In the genomic region with DNA sequence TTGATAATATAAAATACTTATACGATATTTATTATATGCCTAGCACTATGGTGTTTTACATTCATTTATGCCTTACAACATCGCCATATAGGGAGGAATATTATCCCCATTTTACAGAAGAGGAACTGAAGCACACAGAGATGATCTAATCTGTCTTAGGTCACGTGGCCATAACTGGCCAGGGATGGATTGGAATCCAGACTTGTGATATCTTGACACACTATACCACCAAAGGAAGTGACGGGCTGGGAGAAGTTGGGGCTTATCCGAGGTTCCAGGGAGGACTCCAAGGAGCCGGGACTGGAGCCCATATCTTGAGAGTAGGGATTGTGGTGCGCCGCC, we compare ENCODE assay signal across 17 cellular contexts.
A peak's percentile ranks its signal among the peaks of the same experiment; 100 is the strongest.
DNase-seq lines count a peak whose midpoint lies in the region; ATAC-seq and TF ChIP-seq lines count a peak whose summit lies in the region.
"Had no signal": no experiment of that assay in that cellular context is flagged by ENCODE, and none has a peak within 500 bp of the region (broad histone marks: within the 10 kb centered on the region; RNA-seq: fewer than 3 reads in every experiment).

No MANE protein-coding gene starts in this region.

- no peak for TF ChIP-seq EP300 in Ishikawa (IDR thresholded peaks at IDR 0.05; ENCODE audit: borderline replicate concordance)

- CTCF ChIA-PET in GM10248 (lab: Yijun Ruan, JAX), result interaction anchor here (1.5 kb wide), 1 partner anchor 88 kb away, joined by 3 read pairs; no protein-coding TSS in a partner anchor

- H3K9me3 Mint-ChIP-seq in T-helper 1 cell treated with Interleukin-12 subunit alpha and Interleukin-12 subunit beta and Interleukin-4 antibody, amounts not matched to agents 30 μg/mL and 1 μg/mL, for 36 hours, result peaks cover 9% of the 10 kb centered on the region
- H3K9me3 Mint-ChIP-seq in progenitor cell of endocrine pancreas (ENCODE audit: low read depth), result no peaks in the 10 kb centered on the region

- H3K4me3 ChIP-seq in hepatocyte, result no peak overlapping the region
- H3K4me3 ChIP-seq: SK-N-MC had no signal

- H3K4me1 Mint-ChIP-seq in T-helper 1 cell treated with Interleukin-12 subunit alpha and Interleukin-12 subunit beta and Interleukin-4 antibody, amounts not matched to agents 30 μg/mL and 1 μg/mL, for 36 hours (ENCODE audit: low read depth), result peaks cover 7% of the 10 kb centered on the region
- peaks cover 12% of the 10 kb centered on the region for H3K4me1 Mint-ChIP-seq in progenitor cell of endocrine pancreas (ENCODE audit: low read depth)

- H3K27me3 ChIP-seq in hepatocyte, result peaks cover 99% of the 10 kb centered on the region

- peak overlapping the region; percentile 74 for H3K4me2 ChIP-seq in hepatocyte

- DNase-seq in T-helper 1 cell (no peak), hepatocyte (ENCODE audit: low spot score) (no peak), progenitor cell of endocrine pancreas (ENCODE audit: low spot score, unreplicated experiment) (no peak), GM10248 (ENCODE audit: extremely low spot score) (no peak)
- no peak for DNase-seq in stimulated activated CD4-positive, alpha-beta T cell treated with anti-CD3 and anti-CD28 coated beads, Interleukin-2, amount 100 ng/mL, for 48 hours
- DNase-seq: activated naive CD4-positive, alpha-beta T cell; CD4-positive, CD25-positive, alpha-beta regulatory T cell; foreskin melanocyte; NCI-H1048; NCI-H69; PC-3; transverse colon had no signal

- H4K20me1 ChIP-seq in hepatocyte (ENCODE audit: insufficient read depth, poor library complexity, severe bottlenecking), result no peaks in the 10 kb centered on the region

- H3K4me1 ChIP-seq in hepatocyte (ENCODE audit: insufficient read depth), result peaks cover 25% of the 10 kb centered on the region

- no peaks in the 10 kb centered on the region for H3K79me2 ChIP-seq in hepatocyte

- H3K27me3 Mint-ChIP-seq in T-helper 1 cell treated with Interleukin-12 subunit alpha and Interleukin-12 subunit beta and Interleukin-4 antibody, amounts not matched to agents 30 μg/mL and 1 μg/mL, for 36 hours (ENCODE audit: low read depth), result peaks cover 89% of the 10 kb centered on the region
- H3K27me3 Mint-ChIP-seq in progenitor cell of endocrine pancreas, result peaks cover 92% of the 10 kb centered on the region

- no peaks in the 10 kb centered on the region for H3K36me3 ChIP-seq in hepatocyte (replicated peaks; ENCODE audit: insufficient read depth, low read depth)
- H3K36me3 ChIP-seq: transverse colon had no signal

- no peaks in the 10 kb centered on the region for H3K9me3 ChIP-seq in hepatocyte (ENCODE audit: low read depth)
- H3K9me3 ChIP-seq: transverse colon had no signal

- POLR2A ChIA-PET in GM10248 (lab: Yijun Ruan, JAX), result no interaction called here

- peak overlapping the region; percentile 51 for H3K4me3 Mint-ChIP-seq in T-helper 1 cell treated with Interleukin-12 subunit alpha and Interleukin-12 subunit beta and Interleukin-4 antibody, amounts not matched to agents 30 μg/mL and 1 μg/mL, for 36 hours
- peak overlapping the region; percentile 62 for H3K4me3 Mint-ChIP-seq in progenitor cell of endocrine pancreas (ENCODE audit: low read depth)
- H3K4me3 Mint-ChIP-seq: central memory CD8-positive, alpha-beta T cell had no signal

- H3K36me3 Mint-ChIP-seq in T-helper 1 cell treated with Interleukin-12 subunit alpha and Interleukin-12 subunit beta and Interleukin-4 antibody, amounts not matched to agents 30 μg/mL and 1 μg/mL, for 36 hours (ENCODE audit: low read depth), result peaks cover 2% of the 10 kb centered on the region
- H3K36me3 Mint-ChIP-seq in progenitor cell of endocrine pancreas (ENCODE audit: insufficient read depth), result no peaks in the 10 kb centered on the region
- H3K36me3 Mint-ChIP-seq: CD4-positive, CD25-positive, alpha-beta regulatory T cell had no signal

- no peak for ATAC-seq in GM19395 (IDR thresholded peaks at IDR 0.05; ENCODE audit: unreplicated experiment)
- ATAC-seq: PC-3 had no signal

- H2AFZ ChIP-seq in hepatocyte, result no peak overlapping the region

- H3K27ac Mint-ChIP-seq in T-helper 1 cell treated with Interleukin-12 subunit alpha and Interleukin-12 subunit beta and Interleukin-4 antibody, amounts not matched to agents 30 μg/mL and 1 μg/mL, for 36 hours, result no peak overlapping the region
- peak overlapping the region; percentile 53 for H3K27ac Mint-ChIP-seq in progenitor cell of endocrine pancreas

- H3K27ac ChIP-seq in hepatocyte, result no peak overlapping the region
- H3K27ac ChIP-seq: SK-N-MC, transverse colon had no signal

- no peaks in the 10 kb centered on the region for H3K9me2 ChIP-seq in hepatocyte (replicated peaks; ENCODE audit: insufficient read depth)

- TF ChIP-seq CTCF in hepatocyte (IDR thresholded peaks at IDR 0.05; ENCODE audit: poor library complexity), result no peak
- no peak for TF ChIP-seq CTCF in progenitor cell of endocrine pancreas (IDR thresholded peaks at IDR 0.05; ENCODE audit: unreplicated experiment)
- no peak for TF ChIP-seq CTCF in GM10248 (IDR thresholded peaks at IDR 0.05; ENCODE audit: control extremely low read depth, extremely low read depth, low read depth, missing control alignments)

- no peak for TF ChIP-seq RAD21 in Ishikawa (IDR thresholded peaks at IDR 0.05; ENCODE audit: low read depth)

- WGBS in hepatocyte (ENCODE audit: low lambda C conversion rate, missing lambda C conversion rate), result 25% methylated on average over 8 of the region's 8 CpGs

TF ChIP-seq in Ishikawa, 13 proteins besides CTCF, POLR2A, EP300 and RAD21:
- TF ChIP-seq, protein P1, sequence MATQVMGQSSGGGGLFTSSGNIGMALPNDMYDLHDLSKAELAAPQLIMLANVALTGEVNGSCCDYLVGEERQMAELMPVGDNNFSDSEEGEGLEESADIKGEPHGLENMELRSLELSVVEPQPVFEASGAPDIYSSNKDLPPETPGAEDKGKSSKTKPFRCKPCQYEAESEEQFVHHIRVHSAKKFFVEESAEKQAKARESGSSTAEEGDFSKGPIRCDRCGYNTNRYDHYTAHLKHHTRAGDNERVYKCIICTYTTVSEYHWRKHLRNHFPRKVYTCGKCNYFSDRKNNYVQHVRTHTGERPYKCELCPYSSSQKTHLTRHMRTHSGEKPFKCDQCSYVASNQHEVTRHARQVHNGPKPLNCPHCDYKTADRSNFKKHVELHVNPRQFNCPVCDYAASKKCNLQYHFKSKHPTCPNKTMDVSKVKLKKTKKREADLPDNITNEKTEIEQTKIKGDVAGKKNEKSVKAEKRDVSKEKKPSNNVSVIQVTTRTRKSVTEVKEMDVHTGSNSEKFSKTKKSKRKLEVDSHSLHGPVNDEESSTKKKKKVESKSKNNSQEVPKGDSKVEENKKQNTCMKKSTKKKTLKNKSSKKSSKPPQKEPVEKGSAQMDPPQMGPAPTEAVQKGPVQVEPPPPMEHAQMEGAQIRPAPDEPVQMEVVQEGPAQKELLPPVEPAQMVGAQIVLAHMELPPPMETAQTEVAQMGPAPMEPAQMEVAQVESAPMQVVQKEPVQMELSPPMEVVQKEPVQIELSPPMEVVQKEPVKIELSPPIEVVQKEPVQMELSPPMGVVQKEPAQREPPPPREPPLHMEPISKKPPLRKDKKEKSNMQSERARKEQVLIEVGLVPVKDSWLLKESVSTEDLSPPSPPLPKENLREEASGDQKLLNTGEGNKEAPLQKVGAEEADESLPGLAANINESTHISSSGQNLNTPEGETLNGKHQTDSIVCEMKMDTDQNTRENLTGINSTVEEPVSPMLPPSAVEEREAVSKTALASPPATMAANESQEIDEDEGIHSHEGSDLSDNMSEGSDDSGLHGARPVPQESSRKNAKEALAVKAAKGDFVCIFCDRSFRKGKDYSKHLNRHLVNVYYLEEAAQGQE (IDR thresholded peaks at IDR 0.05; ENCODE audit: low read depth), result no peak
- TF ChIP-seq, protein P2, sequence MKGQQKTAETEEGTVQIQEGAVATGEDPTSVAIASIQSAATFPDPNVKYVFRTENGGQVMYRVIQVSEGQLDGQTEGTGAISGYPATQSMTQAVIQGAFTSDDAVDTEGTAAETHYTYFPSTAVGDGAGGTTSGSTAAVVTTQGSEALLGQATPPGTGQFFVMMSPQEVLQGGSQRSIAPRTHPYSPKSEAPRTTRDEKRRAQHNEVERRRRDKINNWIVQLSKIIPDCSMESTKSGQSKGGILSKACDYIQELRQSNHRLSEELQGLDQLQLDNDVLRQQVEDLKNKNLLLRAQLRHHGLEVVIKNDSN (IDR thresholded peaks at IDR 0.05), result peak; percentile 26; the same call in 1 of the 2 replicates
- no peak for TF ChIP-seq TAF1 (IDR thresholded peaks at IDR 0.05; ENCODE audit: low read depth)
